In the genomic region with DNA sequence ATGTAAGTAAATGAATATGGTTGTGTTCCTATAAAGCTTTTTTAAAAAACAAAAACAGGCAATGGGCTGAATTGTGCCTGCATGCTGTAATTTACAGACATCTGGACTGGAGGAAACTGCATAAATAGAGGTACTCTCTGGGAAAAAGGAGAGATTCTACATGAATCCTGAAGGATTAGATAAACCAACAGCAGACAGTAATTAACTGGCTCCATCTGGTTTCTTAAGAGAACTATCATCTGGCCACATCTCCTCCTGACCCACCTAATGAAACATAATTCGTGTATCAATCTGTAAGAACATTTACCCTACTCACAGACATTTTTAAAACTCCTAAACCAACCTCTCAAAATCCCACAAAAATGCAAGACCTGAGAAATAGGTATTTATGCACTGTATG, we compare ENCODE assay signal across 25 cellular contexts.
"Had no signal": no experiment of that assay in that cellular context is flagged by ENCODE, and none has a peak within 500 bp of the region (broad histone marks: within the 10 kb centered on the region; RNA-seq: fewer than 3 reads in every experiment).

No MANE protein-coding gene starts in this region.

- H3K4me3 Mint-ChIP-seq: mesothelial cell of epicardium; naive B cell; nephron; stimulated activated naive CD8-positive, alpha-beta T cell treated with anti-CD3 and anti-CD28 coated beads, Interleukin-15, amount 100 ng/mL, for 72 hours had no signal

- H3K9me3 ChIP-seq: gastrocnemius medialis, mucosa of descending colon, prostate gland, thyroid gland, vagina had no signal

- ATAC-seq: gastrocnemius medialis; left lung; mucosa of descending colon; sciatic nerve; stimulated activated naive CD8-positive, alpha-beta T cell treated with anti-CD3 and anti-CD28 coated beads, Interleukin-15, amount 100 ng/mL, for 72 hours had no signal

- H3K27ac ChIP-seq: gastrocnemius medialis, left lung, prostate gland, right atrium auricular region, thyroid gland, vagina had no signal

- H3K4me1 Mint-ChIP-seq: naive B cell; stimulated activated naive CD8-positive, alpha-beta T cell treated with anti-CD3 and anti-CD28 coated beads, Interleukin-15, amount 100 ng/mL, for 72 hours had no signal

- H3K9me3 Mint-ChIP-seq: mesothelial cell of epicardium; nephron; stimulated activated naive CD8-positive, alpha-beta T cell treated with anti-CD3 and anti-CD28 coated beads, Interleukin-15, amount 100 ng/mL, for 72 hours had no signal

- H3K27ac Mint-ChIP-seq: mesothelial cell of epicardium; nephron; stimulated activated naive CD8-positive, alpha-beta T cell treated with anti-CD3 and anti-CD28 coated beads, Interleukin-15, amount 100 ng/mL, for 72 hours had no signal

- H3K4me3 ChIP-seq: gastrocnemius medialis, left lung, mucosa of descending colon, prostate gland, right atrium auricular region, smooth muscle cell, thyroid gland, vagina had no signal

- H3K27me3 Mint-ChIP-seq: naive B cell; stimulated activated naive CD8-positive, alpha-beta T cell treated with anti-CD3 and anti-CD28 coated beads, Interleukin-15, amount 100 ng/mL, for 72 hours had no signal

- H3K36me3 ChIP-seq: gastrocnemius medialis, left lung, prostate gland, right atrium auricular region, thyroid gland, vagina had no signal

- H3K36me3 Mint-ChIP-seq: mesothelial cell of epicardium, naive B cell had no signal

- H3K27me3 ChIP-seq: gastrocnemius medialis, left lung, right atrium auricular region, thyroid gland, vagina had no signal

- DNase-seq: cortex of kidney; foreskin fibroblast; gastrocnemius medialis; head of caudate nucleus; kidney; left lung; mesenchymal stem cell; mucosa of descending colon; naive B cell; nucleus accumbens; stimulated activated CD4-positive, alpha-beta T cell treated with anti-CD3 and anti-CD28 coated beads, Interleukin-12 subunit alpha, Interleukin-12 subunit beta, amount 100 ng/mL, for 4 hours; stimulated activated CD4-positive, alpha-beta T cell treated with anti-CD3 and anti-CD28 coated beads, Interleukin-1b, Interleukin-23, amount 100 ng/mL, for 48 hours; stimulated activated CD4-positive, alpha-beta T cell treated with anti-CD3 and anti-CD28 coated beads, Interleukin-4, amount 100 ng/mL, for 1 hour; stimulated activated CD8-positive, alpha-beta memory T cell treated with anti-CD3 and anti-CD28 coated beads, Interleukin-4, amount 100 ng/mL, for 48 hours; stimulated activated naive CD4-positive, alpha-beta T cell; stimulated activated naive CD8-positive, alpha-beta T cell treated with anti-CD3 and anti-CD28 coated beads, Interleukin-15, amount 100 ng/mL, for 72 hours; thyroid gland; trophoblast cell had no signal
